In the genomic region with DNA sequence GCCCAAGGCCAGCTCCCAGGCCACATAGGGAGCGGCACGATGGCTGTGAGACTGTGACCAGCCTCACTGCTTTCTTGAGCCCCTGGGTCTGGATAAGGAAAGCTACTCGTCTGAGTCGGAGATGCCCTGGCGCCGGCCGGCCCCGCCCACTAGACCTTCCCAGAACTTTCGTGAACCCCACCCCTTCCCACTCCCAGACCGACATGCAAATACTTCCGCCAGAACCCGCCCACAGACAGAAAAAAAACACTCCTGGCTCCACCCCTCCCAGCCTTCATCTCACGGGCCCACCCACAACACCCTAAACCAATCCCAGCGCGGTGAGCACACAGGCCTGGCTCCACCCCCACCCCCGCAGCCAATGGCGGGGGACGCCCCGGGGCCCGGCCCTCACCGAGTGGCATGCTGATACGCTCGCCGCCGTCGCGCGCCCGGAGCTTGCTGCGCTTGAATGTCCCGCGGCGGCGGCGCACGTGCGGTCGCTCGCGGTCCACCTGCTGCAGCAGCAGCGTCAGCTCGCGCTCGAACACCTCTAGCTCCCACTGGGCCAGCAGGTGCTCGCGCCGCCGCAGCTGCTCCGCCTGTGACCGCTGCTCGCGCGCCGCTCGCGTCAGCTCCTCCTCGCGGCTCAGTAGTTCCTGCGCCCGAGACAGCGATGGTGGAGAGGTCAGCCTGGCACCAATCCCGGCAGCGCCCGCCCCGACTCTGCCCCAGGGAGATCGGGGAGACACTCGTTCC, we compare ENCODE assay signal across 8 cellular contexts. TPM values are rescaled to one million over a fixed set of nuclear protein-coding genes. Genes with fewer than 3 reads are reported as not detected.
A peak's percentile ranks its signal among the peaks of the same experiment; 100 is the strongest.
DNase-seq lines count a peak whose midpoint lies in the region; ATAC-seq and TF ChIP-seq lines count a peak whose summit lies in the region.

No MANE protein-coding gene starts in this region.

- no peak for TF ChIP-seq POLR2A in gastrocnemius medialis (IDR thresholded peaks at IDR 0.05)

- H3K9me3 ChIP-seq in A673 (ENCODE audit: low read depth, low read length, poor library complexity, severe bottlenecking) = no peaks in the 10 kb centered on the region
- H3K9me3 ChIP-seq in Karpas-422 (ENCODE audit: low read length) = no peaks in the 10 kb centered on the region
- H3K9me3 ChIP-seq in gastrocnemius medialis = no peaks in the 10 kb centered on the region
- no peaks in the 10 kb centered on the region for H3K9me3 ChIP-seq in MG63

- POLR2A ChIA-PET in A673 (lab: Charles Lee; ENCODE audit: low non-redundant PET) = interaction anchor here (0.6 kb wide), 1 partner anchor 339 kb away, joined by 3 read pairs; no protein-coding TSS in a partner anchor

- H3K9me2 ChIP-seq in Karpas-422 (replicated peaks; ENCODE audit: insufficient read depth, low read length) = no peaks in the 10 kb centered on the region

- DNase-seq in A673 (ENCODE audit: low spot score) = peak; percentile 100
- DNase-seq in Karpas-422 = peak; percentile 87
- peak; percentile 91 to 98 for DNase-seq in cardiac fibroblast (ENCODE audit: low read depth in 2 of 2)
- DNase-seq in iPS-NIHi11 (ENCODE audit: low spot score) = peak; percentile 99
- DNase-seq in gastrocnemius medialis = peak; percentile 93 to 96
- DNase-seq in MG63 = no peak

- no peak overlapping the region for H2AFZ ChIP-seq in Karpas-422 (ENCODE audit: low read length)

- no peak overlapping the region for H3K4me2 ChIP-seq in Karpas-422 (ENCODE audit: low read depth, low read length, poor library complexity, severe bottlenecking)

- CTCF ChIA-PET in A673 (lab: Charles Lee) = interaction anchor here (1.0 to 2.5 kb wide), 3 partner anchors 13 to 67 kb away, joined by 3 to 9 read pairs (median 6); partner anchors contain the start of gene ZNRD2

- peak; percentile 91 to 95 for ATAC-seq in gastrocnemius medialis
- no peak for ATAC-seq in HG03439 (IDR thresholded peaks at IDR 0.05; ENCODE audit: unreplicated experiment)
- ATAC-seq in GM19455 (IDR thresholded peaks at IDR 0.05; ENCODE audit: unreplicated experiment) = no peak

- H4K20me1 ChIP-seq in Karpas-422 (ENCODE audit: insufficient read depth, low read depth, low read length) = no peaks in the 10 kb centered on the region

- no peak for TF ChIP-seq CTCF in A673 (conservative IDR thresholded peaks at IDR 0.05; ENCODE audit: low read depth, low read length)
- no peak for TF ChIP-seq CTCF in cardiac fibroblast (IDR thresholded peaks at IDR 0.05; ENCODE audit: low read depth, low read length)
- no peak for TF ChIP-seq CTCF in gastrocnemius medialis (IDR thresholded peaks at IDR 0.05 in 4 of 5, conservative IDR thresholded peaks at IDR 0.05 in 1 of 5)

- H3K27ac ChIP-seq in A673 (ENCODE audit: low read depth, low read length, poor library complexity, severe bottlenecking) = peak overlapping the region; percentile 57
- no peak overlapping the region for H3K27ac ChIP-seq in Karpas-422 (ENCODE audit: low read length)
- H3K27ac ChIP-seq in gastrocnemius medialis = peak overlapping the region; percentile 79 to 92 (median 82)

- no peak overlapping the region for H3K9ac ChIP-seq in Karpas-422 (ENCODE audit: low read length)

- no TSS peak for BruUV-seq in A673 (replicated peaks; lab: Mats Ljungman, UMichigan)

- in situ Hi-C loops in gastrocnemius medialis (cut with MboI; ENCODE audit: low sequenced_read_pairs in 4 of 4) = no loop called here

- intact Hi-C loops in A673 (cut with micrococcal nuclease; ENCODE audit: unreplicated experiment) = loop anchor here (5.0 kb wide), 1 partner anchor 35 kb away; the partner anchor contains the start of genes FAM89B and ZNRD2
- intact Hi-C loops in gastrocnemius medialis (cut with DNase I; ENCODE audit: low total_unique reads) = no loop called here

- H3K79me2 ChIP-seq in Karpas-422 (ENCODE audit: low read length) = peaks cover 8% of the 10 kb centered on the region

- peaks cover 28% of the 10 kb centered on the region for H3K36me3 ChIP-seq in A673 (ENCODE audit: insufficient read depth, low read length, poor library complexity, severe bottlenecking)
- peaks cover 15% of the 10 kb centered on the region for H3K36me3 ChIP-seq in Karpas-422 (ENCODE audit: insufficient read depth, low read length)
- H3K36me3 ChIP-seq in gastrocnemius medialis = peaks cover 0 to 30% of the 10 kb centered on the region in 2 donors
- H3K36me3 ChIP-seq in MG63 = peaks cover 30% of the 10 kb centered on the region

- H3K4me1 ChIP-seq in A673 (ENCODE audit: insufficient read depth, low read length, poor library complexity, severe bottlenecking) (peaks cover 14% of the 10 kb centered on the region), Karpas-422 (ENCODE audit: low read length) (peaks cover 10% of the 10 kb centered on the region), gastrocnemius medialis (peaks cover 28 to 40% of the 10 kb centered on the region in 2 donors)

- H3K4me3 ChIP-seq in A673 (ENCODE audit: low read depth, low read length, poor library complexity, severe bottlenecking) = peak overlapping the region; percentile 35
- H3K4me3 ChIP-seq in Karpas-422 (ENCODE audit: low read length) = no peak overlapping the region
- H3K4me3 ChIP-seq in cardiac fibroblast (replicated peaks in 1 of 2; ENCODE audit: low read depth in 2 of 2, low read length in 2 of 2) = peak overlapping the region in 1 of 2 donors; percentile 14
- peak overlapping the region; percentile 45 to 70 (median 48) for H3K4me3 ChIP-seq in gastrocnemius medialis
- H3K4me3 ChIP-seq in MG63 = no peak overlapping the region

- no peaks in the 10 kb centered on the region for H3K27me3 ChIP-seq in A673 (replicated peaks; ENCODE audit: insufficient read depth, low read depth, low read length, poor library complexity)
- no peaks in the 10 kb centered on the region for H3K27me3 ChIP-seq in Karpas-422 (ENCODE audit: low read length)
- no peaks in the 10 kb centered on the region for H3K27me3 ChIP-seq in gastrocnemius medialis
- no peaks in the 10 kb centered on the region for H3K27me3 ChIP-seq in MG63

RNA-seq across cellular contexts. Expression of gene MAP3K11, which starts 7.0 kb away (rescaled TPM):
- total RNA-seq in A673 (2021) = 92.8 and 94.2 TPM in 2 replicates
- 11.8 and 28.0 TPM in 2 replicates for total RNA-seq in Karpas-422 (2014; rRNA removed; shearing (Covaris generic); ENCODE audit: low replicate concordance)
- 10 to 100 TPM in 3 of 4 donors, 1 to 10 TPM in 1; 10.0 to 13.8 (median 11.1) TPM for total RNA-seq in gastrocnemius medialis
- 22.2 and 48.8 TPM in 2 replicates for total RNA-seq in MG63 (2014; rRNA removed; shearing (Covaris generic); ENCODE audit: low replicate concordance)

RNA-seq across cellular contexts. Expression of gene PCNX3, which starts 8.5 kb away (rescaled TPM):
- 63.4 and 68.0 TPM in 2 replicates for total RNA-seq in A673 (2021)
- total RNA-seq in Karpas-422 (2014; rRNA removed; shearing (Covaris generic); ENCODE audit: low replicate concordance) = 20.4 and 28.5 TPM in 2 replicates
- total RNA-seq in gastrocnemius medialis = 10 to 100 TPM in 3 of 4 donors, 1 to 10 TPM in 1; 7.6 to 15.6 (median 13.1) TPM
- total RNA-seq in MG63 (2014; rRNA removed; shearing (Covaris generic); ENCODE audit: low replicate concordance) = 9.8 and 21.0 TPM in 2 replicates

RNA-seq across cellular contexts. Expression of gene KCNK7, which starts 11.4 kb away (rescaled TPM):
- total RNA-seq in A673 (2021) (1.7 and 2.3 TPM in 2 replicates), gastrocnemius medialis (10 to 100 TPM in 1 of 4 donors, under 1 TPM in 1, not detected in 2; 0.39 to 18.6 TPM)
- total RNA-seq in Karpas-422 (2014; rRNA removed; shearing (Covaris generic); ENCODE audit: low replicate concordance) = 0.25 and 0.48 TPM in 2 replicates
- total RNA-seq in MG63 (2014; rRNA removed; shearing (Covaris generic); ENCODE audit: low replicate concordance) = not detected in 2 replicates

RNA-seq across cellular contexts. Expression of gene SIPA1, which starts 30.9 kb away (rescaled TPM):
- total RNA-seq in A673 (2021) (30.0 and 43.2 TPM in 2 replicates), gastrocnemius medialis (10 to 100 TPM in 2 of 4 donors, 1 to 10 TPM in 2; 6.7 to 10.9 (median 10.0) TPM)
- 74.6 and 123 TPM in 2 replicates for total RNA-seq in Karpas-422 (2014; rRNA removed; shearing (Covaris generic); ENCODE audit: low replicate concordance)
- total RNA-seq in MG63 (2014; rRNA removed; shearing (Covaris generic); ENCODE audit: low replicate concordance) = 28.2 and 33.6 TPM in 2 replicates

RNA-seq across cellular contexts. Expression of gene EHBP1L1, which starts 31.2 kb away (rescaled TPM):
- total RNA-seq in A673 (2021) (29.5 and 40.9 TPM in 2 replicates), gastrocnemius medialis (100 to 1,000 TPM; 191 to 374 (median 250) TPM)
- total RNA-seq in Karpas-422 (2014; rRNA removed; shearing (Covaris generic); ENCODE audit: low replicate concordance) = 19.9 and 75.1 TPM in 2 replicates
- 30.8 and 65.1 TPM in 2 replicates for total RNA-seq in MG63 (2014; rRNA removed; shearing (Covaris generic); ENCODE audit: low replicate concordance)

Comparison
In these comparisons a context has a peak if more than half of its experiments do, and no peak if none do; other contexts are left out.
1. H3K4me3 ChIP-seq: peak in A673 (single experiment) and gastrocnemius medialis (4 of 4); none in Karpas-422 (single experiment) and MG63 (single experiment).
2. ATAC-seq: peak in gastrocnemius medialis (2 of 2); none in HG03439 (single experiment) and GM19455 (single experiment).